In genomic region chr20:43508106-43508505, GRCh38 we compare ENCODE assay signal across 1 cellular context.
TF ChIP-seq lines count a peak whose summit lies in the region.

No MANE protein-coding gene starts in this region.

TF ChIP-seq in HepG2, 621 proteins besides CTCF, POLR2A, EP300 and RAD21 (continues in another document):
- TF ChIP-seq ZNF274 (CRISPR knock-in tag; IDR thresholded peaks at IDR 0.05) (no peak), CCDC6 (CRISPR knock-in tag; IDR thresholded peaks at IDR 0.05) (no peak), ZNF546 (CRISPR knock-in tag; conservative IDR thresholded peaks at IDR 0.05) (no peak), ZNF333 (CRISPR knock-in tag; IDR thresholded peaks at IDR 0.05; ENCODE audit: borderline replicate concordance) (no peak), KDM5A (IDR thresholded peaks at IDR 0.05; ENCODE audit: borderline replicate concordance, low read length) (no peak), ZNF737 (CRISPR knock-in tag; IDR thresholded peaks at IDR 0.05; ENCODE audit: borderline replicate concordance) (no peak), ZNF160 (CRISPR knock-in tag; IDR thresholded peaks at IDR 0.05) (0 out of 2 replicates have a peak, but pooled peaks have one; percentile 4), ZNF513 (CRISPR knock-in tag; conservative IDR thresholded peaks at IDR 0.05) (no peak), MIER3 (CRISPR knock-in tag; IDR thresholded peaks at IDR 0.05; ENCODE audit: borderline replicate concordance) (no peak), SOX5 (CRISPR knock-in tag; IDR thresholded peaks at IDR 0.05; ENCODE audit: borderline replicate concordance) (no peak), RARA (CRISPR knock-in tag; IDR thresholded peaks at IDR 0.05) (no peak), THAP8 (CRISPR knock-in tag; IDR thresholded peaks at IDR 0.05; ENCODE audit: borderline replicate concordance) (0 out of 2 replicates have a peak, but pooled peaks have one; percentile 3), POGK (CRISPR knock-in tag; conservative IDR thresholded peaks at IDR 0.05) (no peak), ETV5 (CRISPR knock-in tag; IDR thresholded peaks at IDR 0.05; ENCODE audit: borderline replicate concordance) (no peak), SRSF1 (optimal IDR thresholded peaks at IDR 0.05; ENCODE audit: low read depth, low read length) (no peak), PHB2 (IDR thresholded peaks at IDR 0.05; ENCODE audit: partially characterized antibody) (no peak), NFKB2 (CRISPR knock-in tag; IDR thresholded peaks at IDR 0.05; ENCODE audit: borderline replicate concordance) (0 out of 2 replicates have a peak, but pooled peaks have one; percentile 3), LCORL (IDR thresholded peaks at IDR 0.05) (no peak), LCORL (CRISPR knock-in tag; IDR thresholded peaks at IDR 0.05) (peak; percentile 14; the same call in 1 of the 2 replicates), ZBTB33 (CRISPR knock-in tag; IDR thresholded peaks at IDR 0.05) (0 out of 2 replicates have a peak, but pooled peaks have one; percentile 12), ZNF280B (CRISPR knock-in tag; IDR thresholded peaks at IDR 0.05; ENCODE audit: borderline replicate concordance) (no peak), HMGXB3 (CRISPR knock-in tag; IDR thresholded peaks at IDR 0.05; ENCODE audit: borderline replicate concordance) (0 out of 2 replicates have a peak, but pooled peaks have one; percentile 27), ATF6 (CRISPR knock-in tag; conservative IDR thresholded peaks at IDR 0.05) (no peak), ZNF780A (CRISPR knock-in tag; IDR thresholded peaks at IDR 0.05) (peak; percentile 11; the same call in 1 of the 2 replicates), ZNF879 (CRISPR knock-in tag; IDR thresholded peaks at IDR 0.05) (no peak), E2F1 (CRISPR knock-in tag; IDR thresholded peaks at IDR 0.05) (no peak), FIP1L1 (IDR thresholded peaks at IDR 0.05; ENCODE audit: borderline replicate concordance, insufficient read depth, low read depth, low read length) (no peak), ZNF414 (CRISPR knock-in tag; IDR thresholded peaks at IDR 0.05) (peak; percentile 57; the same call in 1 of the 2 replicates), XBP1 (CRISPR knock-in tag; IDR thresholded peaks at IDR 0.05) (0 out of 2 replicates have a peak, but pooled peaks have one; percentile 41), SATB2 (CRISPR knock-in tag; IDR thresholded peaks at IDR 0.05) (no peak), TBX3 (IDR thresholded peaks at IDR 0.05; ENCODE audit: borderline replicate concordance) (no peak), ZNF430 (CRISPR knock-in tag; IDR thresholded peaks at IDR 0.05) (peak; percentile 23; the same call in 1 of the 2 replicates), ZNF33A (CRISPR knock-in tag; IDR thresholded peaks at IDR 0.05; ENCODE audit: borderline replicate concordance) (no peak), ZSCAN22 (CRISPR knock-in tag; IDR thresholded peaks at IDR 0.05) (no peak), ZNF703 (CRISPR knock-in tag; IDR thresholded peaks at IDR 0.05; ENCODE audit: borderline replicate concordance) (0 out of 2 replicates have a peak, but pooled peaks have one; percentile 67), ZSCAN21 (CRISPR knock-in tag; IDR thresholded peaks at IDR 0.05; ENCODE audit: borderline replicate concordance) (no peak), FOXM1 (CRISPR knock-in tag; IDR thresholded peaks at IDR 0.05) (no peak), ZFP36L2 (CRISPR knock-in tag; IDR thresholded peaks at IDR 0.05) (no peak), ZNF30 (CRISPR knock-in tag; IDR thresholded peaks at IDR 0.05) (peak; percentile 59; the same call in 1 of the 2 replicates), ZNF558 (CRISPR knock-in tag; IDR thresholded peaks at IDR 0.05; ENCODE audit: borderline replicate concordance) (no peak), ZNF20 (CRISPR knock-in tag; IDR thresholded peaks at IDR 0.05) (no peak), NRL (CRISPR knock-in tag; IDR thresholded peaks at IDR 0.05; ENCODE audit: borderline replicate concordance) (no peak), PITX1 (CRISPR knock-in tag; IDR thresholded peaks at IDR 0.05) (no peak), HOXA9 (CRISPR knock-in tag; IDR thresholded peaks at IDR 0.05; ENCODE audit: borderline replicate concordance) (no peak), SETDB1 (CRISPR knock-in tag; IDR thresholded peaks at IDR 0.05; ENCODE audit: borderline replicate concordance) (0 out of 2 replicates have a peak, but pooled peaks have one; percentile 44), PAWR (CRISPR knock-in tag; IDR thresholded peaks at IDR 0.05; ENCODE audit: borderline replicate concordance) (peak; percentile 16; the same call in 1 of the 2 replicates), ELF1 (CRISPR knock-in tag; IDR thresholded peaks at IDR 0.05) (no peak), RBM39 (IDR thresholded peaks at IDR 0.05; ENCODE audit: low read depth, low read length, poor library complexity, severe bottlenecking) (peak; percentile 25), ZMAT3 (CRISPR knock-in tag; conservative IDR thresholded peaks at IDR 0.05) (no peak; the same call in 1 of the 2 replicates), ZNF550 (CRISPR knock-in tag; IDR thresholded peaks at IDR 0.05; ENCODE audit: borderline replicate concordance) (no peak), ZZZ3 (CRISPR knock-in tag; IDR thresholded peaks at IDR 0.05; ENCODE audit: borderline replicate concordance) (no peak), SP140L (CRISPR knock-in tag; IDR thresholded peaks at IDR 0.05; ENCODE audit: borderline replicate concordance) (no peak), IRX3 (CRISPR knock-in tag; IDR thresholded peaks at IDR 0.05; ENCODE audit: borderline replicate concordance, low read depth) (no peak), ZNF557 (CRISPR knock-in tag; IDR thresholded peaks at IDR 0.05) (no peak), POLR2AphosphoS2 (IDR thresholded peaks at IDR 0.05; ENCODE audit: low read depth, low read length) (no peak), TAF15 (IDR thresholded peaks at IDR 0.05; ENCODE audit: low read depth, low read length, poor library complexity, severe bottlenecking) (no peak)
